8 cellular contexts compared by ENCODE assay signal in genomic region chr11:67260885-67261634, GRCh38. TPM values are rescaled to one million over a fixed set of nuclear protein-coding genes. Genes with fewer than 3 reads are reported as not detected.
DNase-seq lines count a peak whose midpoint lies in the region; ATAC-seq and TF ChIP-seq lines count a peak whose summit lies in the region.
"Not testable (repeated sequence)": the region's sequence is repeated elsewhere in the genome, so short reads cannot be mapped to it uniquely, and the experiment has no call there.

No MANE protein-coding gene starts in this region.

- not testable (repeated sequence) for TF ChIP-seq CTCF in AG04450 (IDR thresholded peaks at IDR 0.05; ENCODE audit: low read depth, low read length); chondrocyte (IDR thresholded peaks at IDR 0.05); heart left ventricle (IDR thresholded peaks at IDR 0.05)

- WGBS in heart left ventricle, 4 donors: 33 to 40% (median 36%) methylated on average over 45 to 49 of the region's 49 CpGs

- DNase-seq in AG04450 (ENCODE audit: low read depth, low spot score); NT2/D1 (ENCODE audit: low read depth, low spot score): not testable (repeated sequence)
- DNase-seq in HCEC 1CT (peak; percentile 7), chondrocyte (ENCODE audit: low spot score) (peak; percentile 91), heart left ventricle (peak in 4 of 5 donors; percentile 68 to 90 (median 77))
- DNase-seq in activated CD8-positive, alpha-beta memory T cell treated with anti-CD3 and anti-CD28 coated beads, Interleukin-2, amount 10 ng/mL, durations not matched to agents 7 days and 5 days: peak; percentile 66
- peak; percentile 54 for DNase-seq in stimulated activated CD4-positive, alpha-beta T cell treated with anti-CD3 and anti-CD28 coated beads, Interleukin-1b, Interleukin-23, amount 100 ng/mL, for 48 hours

- not testable (repeated sequence) for H3K36me3 Mint-ChIP-seq in activated CD8-positive, alpha-beta memory T cell treated with anti-CD3 and anti-CD28 coated beads, Interleukin-2, amount 10 ng/mL, durations not matched to agents 7 days and 5 days; chondrocyte (ENCODE audit: low read depth)

- H3K27me3 Mint-ChIP-seq in activated CD8-positive, alpha-beta memory T cell treated with anti-CD3 and anti-CD28 coated beads, Interleukin-2, amount 10 ng/mL, durations not matched to agents 7 days and 5 days; chondrocyte (ENCODE audit: low read depth): not testable (repeated sequence)

- ATAC-seq in activated CD8-positive, alpha-beta memory T cell treated with anti-CD3 and anti-CD28 coated beads, Interleukin-2, amount 10 ng/mL, durations not matched to agents 7 days and 5 days: not testable (repeated sequence)
- peak in 3 of 4 donors; percentile 11 to 56 (median 14) for ATAC-seq in heart left ventricle

- not testable (repeated sequence) for TF ChIP-seq POLR2A in heart left ventricle (IDR thresholded peaks at IDR 0.05)

- peaks cover 49% of the 10 kb centered on the region for H3K4me1 Mint-ChIP-seq in activated CD8-positive, alpha-beta memory T cell treated with anti-CD3 and anti-CD28 coated beads, Interleukin-2, amount 10 ng/mL, durations not matched to agents 7 days and 5 days
- peaks cover 24% of the 10 kb centered on the region for H3K4me1 Mint-ChIP-seq in chondrocyte (ENCODE audit: low read depth)

- not testable (repeated sequence) for H3K27ac ChIP-seq in AG04450 (ENCODE audit: low read depth, low read length); mucosa of rectum (ENCODE audit: low read depth in 2 of 2, low read length in 2 of 2)
- peak overlapping the region in 1 of 12 donors; percentile 6 for H3K27ac ChIP-seq in heart left ventricle

- intact Hi-C loops in heart left ventricle (cut with DNase I): loop anchor here in 1 of 10 donors (5.0 kb wide), 1 partner anchor 121 kb away; no protein-coding TSS in a partner anchor

- not testable (repeated sequence) for H3K27me3 ChIP-seq in AG04450 (ENCODE audit: control insufficient read depth, insufficient read depth, low read length); heart left ventricle; mucosa of rectum (ENCODE audit: control insufficient read depth in 2 of 2, insufficient read depth in 2 of 2, low read length in 2 of 2)
- H3K27me3 ChIP-seq in NT2/D1 (ENCODE audit: insufficient read depth, insufficient read length): peaks cover 26% of the 10 kb centered on the region

- not testable (repeated sequence) for H3K9me3 ChIP-seq in AG04450 (ENCODE audit: control insufficient read depth, insufficient read depth, low read length); NT2/D1 (ENCODE audit: insufficient read depth, low read length); heart left ventricle; mucosa of rectum (ENCODE audit: control insufficient read depth in 2 of 2, low read length in 2 of 2)

- H3K36me3 ChIP-seq in NT2/D1 (ENCODE audit: insufficient read depth, insufficient read length, low read length) (peaks cover 19% of the 10 kb centered on the region), heart left ventricle (peaks cover 0 to 18% (median 14%) of the 10 kb centered on the region in 9 donors)
- not testable (repeated sequence) for H3K36me3 ChIP-seq in mucosa of rectum (ENCODE audit: control insufficient read depth in 2 of 2, insufficient read depth in 2 of 2, low read length in 2 of 2)

- POLR2A ChIA-PET in AG04450 (lab: Yijun Ruan, JAX): interaction anchor here (1.0 to 3.2 kb wide), 3 partner anchors 8 to 56 kb away, joined by 3 to 18 read pairs (median 5); no protein-coding TSS in a partner anchor

- H3K4me1 ChIP-seq in NT2/D1 (ENCODE audit: insufficient read depth, insufficient read length): peaks cover 15% of the 10 kb centered on the region
- H3K4me1 ChIP-seq in heart left ventricle: peaks cover 2 to 38% (median 18%) of the 10 kb centered on the region in 12 donors
- H3K4me1 ChIP-seq in mucosa of rectum (ENCODE audit: control insufficient read depth in 2 of 2, insufficient read depth in 2 of 2, low read length in 2 of 2): peaks cover 18 to 23% of the 10 kb centered on the region in 2 donors

- peak overlapping the region; percentile 54 for H3K9ac ChIP-seq in NT2/D1 (ENCODE audit: insufficient read length, low read depth)
- not testable (repeated sequence) for H3K9ac ChIP-seq in mucosa of rectum (ENCODE audit: low read depth in 1 of 2, low read length in 2 of 2)

- H3K27ac Mint-ChIP-seq in activated CD8-positive, alpha-beta memory T cell treated with anti-CD3 and anti-CD28 coated beads, Interleukin-2, amount 10 ng/mL, durations not matched to agents 7 days and 5 days: not testable (repeated sequence)
- peak overlapping the region; percentile 36 for H3K27ac Mint-ChIP-seq in chondrocyte (ENCODE audit: unreplicated experiment)

- peak overlapping the region; percentile 54 for H3K4me3 ChIP-seq in AG04450 (ENCODE audit: low read depth, low read length)
- H3K4me3 ChIP-seq in NT2/D1 (ENCODE audit: insufficient read length, low read depth): peak overlapping the region; percentile 35
- peak overlapping the region in 11 of 12 donors; percentile 16 to 56 (median 42) for H3K4me3 ChIP-seq in heart left ventricle
- H3K4me3 ChIP-seq in mucosa of rectum (ENCODE audit: low read length in 2 of 2): peak overlapping the region; percentile 50 to 56

- peak overlapping the region; percentile 40 for H3K4me3 Mint-ChIP-seq in activated CD8-positive, alpha-beta memory T cell treated with anti-CD3 and anti-CD28 coated beads, Interleukin-2, amount 10 ng/mL, durations not matched to agents 7 days and 5 days
- H3K4me3 Mint-ChIP-seq in chondrocyte (ENCODE audit: unreplicated experiment): peak overlapping the region; percentile 66

- not testable (repeated sequence) for H3K9me3 Mint-ChIP-seq in activated CD8-positive, alpha-beta memory T cell treated with anti-CD3 and anti-CD28 coated beads, Interleukin-2, amount 10 ng/mL, durations not matched to agents 7 days and 5 days (ENCODE audit: low read depth); chondrocyte (ENCODE audit: low read depth)

- CTCF ChIA-PET in AG04450 (lab: Charles Lee): interaction anchor here (0.6 to 4.9 kb wide), 14 partner anchors 8 to 339 kb away, joined by 3 to 71 read pairs (median 6); partner anchors contain the start of gene ANKRD13D
- CTCF ChIA-PET in activated CD8-positive, alpha-beta memory T cell treated with anti-CD3 and anti-CD28 coated beads, Interleukin-2, amount 10 ng/mL, durations not matched to agents 7 days and 5 days (lab: Charles Lee): interaction anchor here (0.7 to 4.9 kb wide), 18 partner anchors 8 to 322 kb away, joined by 3 to 153 read pairs (median 10); partner anchors contain the start of genes ANKRD13D, CLCF1, POLD4 and PPP1CA

RNA-seq across cellular contexts. Expression of gene GRK2, which starts 5.2 kb away (rescaled TPM):
- 17.3 and 20.2 TPM in 2 replicates for polyA plus RNA-seq in AG04450 (2011; rRNA removed)
- 61.0 and 67.4 TPM in 2 replicates for polyA minus RNA-seq in AG04450 (2011; rRNA and poly(A)+ RNA removed)
- 100 to 1,000 TPM; 366 to 402 TPM for total RNA-seq in activated CD8-positive, alpha-beta memory T cell treated with anti-CD3 and anti-CD28 coated beads, Interleukin-2, amount 10 ng/mL, durations not matched to agents 7 days and 5 days
- 34.0 to 38.3 TPM (median 36.1 TPM) in 3 replicates for total RNA-seq in chondrocyte
- 100 to 1,000 TPM in 1 of 9 donors, 10 to 100 TPM in 8; 40.1 to 107 (median 49.6) TPM for total RNA-seq in heart left ventricle
- 10 to 100 TPM; 55.6 to 63.8 TPM for polyA plus RNA-seq in heart left ventricle

RNA-seq across cellular contexts. Expression of gene ANKRD13D, which starts 28.0 kb away (rescaled TPM):
- polyA plus RNA-seq in AG04450 (2011; rRNA removed) (14.4 and 18.4 TPM in 2 replicates), heart left ventricle (10 to 100 TPM; 12.3 to 17.6 TPM)
- polyA minus RNA-seq in AG04450 (2011; rRNA and poly(A)+ RNA removed): 25.6 and 33.8 TPM in 2 replicates
- 100 to 1,000 TPM; 148 to 172 TPM for total RNA-seq in activated CD8-positive, alpha-beta memory T cell treated with anti-CD3 and anti-CD28 coated beads, Interleukin-2, amount 10 ng/mL, durations not matched to agents 7 days and 5 days
- total RNA-seq in chondrocyte (40.0 to 51.8 TPM (median 47.8 TPM) in 3 replicates), heart left ventricle (10 to 100 TPM in 6 of 9 donors, 1 to 10 TPM in 3; 7.6 to 43.6 (median 12.8) TPM)

RNA-seq across cellular contexts. Expression of gene SSH3, which starts 42.3 kb away (rescaled TPM):
- 16.5 and 20.0 TPM in 2 replicates for polyA plus RNA-seq in AG04450 (2011; rRNA removed)
- polyA minus RNA-seq in AG04450 (2011; rRNA and poly(A)+ RNA removed): 12.1 and 14.3 TPM in 2 replicates
- total RNA-seq in activated CD8-positive, alpha-beta memory T cell treated with anti-CD3 and anti-CD28 coated beads, Interleukin-2, amount 10 ng/mL, durations not matched to agents 7 days and 5 days: 10 to 100 TPM; 10.7 to 26.4 TPM
- total RNA-seq in chondrocyte: 19.8 to 30.0 TPM (median 28.4 TPM) in 3 replicates
- total RNA-seq in heart left ventricle: 10 to 100 TPM; 10.8 to 23.9 (median 16.8) TPM
- 1 to 10 TPM; 8.1 to 9.4 TPM for polyA plus RNA-seq in heart left ventricle
